8 cellular contexts compared by ENCODE assay signal in genomic region chr1:204763773-204764427, GRCh38.
DNase-seq lines count a peak whose midpoint lies in the region; ATAC-seq and TF ChIP-seq lines count a peak whose summit lies in the region.

No MANE protein-coding gene starts in this region.

- no peak overlapping the region for H4K12ac ChIP-seq in trophoblast cell (ENCODE audit: low read depth, low read length)

- peaks cover 10% of the 10 kb centered on the region for H3K27me3 Mint-ChIP-seq in CD8-positive, alpha-beta T cell (ENCODE audit: low read depth)

- DNase-seq in CD8-positive, alpha-beta T cell, result peak; percentile 32 to 76 (median 62)
- DNase-seq in M059J (ENCODE audit: low read depth) (peak; percentile 75), SJSA1 (ENCODE audit: low read depth in 1 of 2, low spot score in 2 of 2) (peak; percentile 32 to 66), glomerular visceral epithelial cell (ENCODE audit: extremely low spot score) (peak; percentile 77), trophoblast cell (peak; percentile 50 to 66), upper lobe of left lung (peak; percentile 37 to 91)
- peak; percentile 5 to 56 (median 28) for DNase-seq in activated naive CD4-positive, alpha-beta T cell (lab: John Stamatoyannopoulos, UW)

- H4K8ac ChIP-seq in trophoblast cell (ENCODE audit: low read depth, low read length), result no peak overlapping the region

- no peak overlapping the region for H3K27ac ChIP-seq in CD8-positive, alpha-beta T cell (ENCODE audit: low read depth, low read length)
- H3K27ac ChIP-seq in SJSA1 (no peak overlapping the region), trophoblast cell (ENCODE audit: low read depth, low read length) (no peak overlapping the region), upper lobe of left lung (no peak overlapping the region)

- no peak overlapping the region for H3K4me3 ChIP-seq in CD8-positive, alpha-beta T cell (ENCODE audit: low read depth, low read length)
- H3K4me3 ChIP-seq in SJSA1, result no peak overlapping the region
- H3K4me3 ChIP-seq in trophoblast cell (ENCODE audit: low read depth, low read length), result no peak overlapping the region
- no peak overlapping the region for H3K4me3 ChIP-seq in upper lobe of left lung

- no peak overlapping the region for H3K4me2 ChIP-seq in trophoblast cell (ENCODE audit: low read length)

- intact Hi-C loops in CD8-positive, alpha-beta T cell (cut with DNase I, micrococcal nuclease), result loop anchor here (1.0 kb wide), 2 partner anchors 43 to 198 kb away; no protein-coding TSS in a partner anchor

- CTCF ChIA-PET in CD8-positive, alpha-beta T cell (lab: Charles Lee), result interaction anchor here (0.6 to 3.5 kb wide), 39 partner anchors 8 to 320 kb away, joined by 3 to 27 read pairs (median 4); no protein-coding TSS in a partner anchor

- TF ChIP-seq CTCF in CD8-positive, alpha-beta T cell (IDR thresholded peaks at IDR 0.05), result peak; percentile 85
- TF ChIP-seq CTCF in upper lobe of left lung (IDR thresholded peaks at IDR 0.05), result peak; percentile 51 to 82 (median 54)

- H3K4me1 Mint-ChIP-seq in CD8-positive, alpha-beta T cell (ENCODE audit: low read depth), result peaks cover 8% of the 10 kb centered on the region

- H3K18ac ChIP-seq in trophoblast cell (ENCODE audit: low read length), result no peak overlapping the region

- H3K4ac ChIP-seq in trophoblast cell (ENCODE audit: low read depth, low read length), result no peak overlapping the region

- TF ChIP-seq EP300 in upper lobe of left lung (IDR thresholded peaks at IDR 0.05), result no peak

- no peaks in the 10 kb centered on the region for H3K9me3 ChIP-seq in CD8-positive, alpha-beta T cell (ENCODE audit: low read length)
- H3K9me3 ChIP-seq in SJSA1 (replicated peaks) (no peaks in the 10 kb centered on the region), trophoblast cell (ENCODE audit: insufficient read depth, low read depth, low read length) (peaks cover 3% of the 10 kb centered on the region), upper lobe of left lung (no peaks in the 10 kb centered on the region)

- no peak overlapping the region for H3K9ac ChIP-seq in trophoblast cell (ENCODE audit: low read length)

- WGBS in trophoblast cell (ENCODE audit: extremely low coverage, insufficient coverage, insufficient read length), result no CpG with 5 or more reads among the region's 18 CpGs
- 12 to 21% methylated on average over 17 to 18 of the region's 18 CpGs for WGBS in upper lobe of left lung, 2 donors

- H3K23ac ChIP-seq in trophoblast cell (ENCODE audit: low read length), result no peak overlapping the region

- peak overlapping the region; percentile 22 for H3K4me3 Mint-ChIP-seq in CD8-positive, alpha-beta T cell

- H3K79me1 ChIP-seq in trophoblast cell (ENCODE audit: low read length), result no peaks in the 10 kb centered on the region

- H3K79me2 ChIP-seq in trophoblast cell (ENCODE audit: control insufficient read depth, insufficient read depth, low read length, poor library complexity), result no peaks in the 10 kb centered on the region

- no peaks in the 10 kb centered on the region for H3K36me3 ChIP-seq in CD8-positive, alpha-beta T cell (ENCODE audit: insufficient read depth, low read length)
- H3K36me3 ChIP-seq in SJSA1, result no peaks in the 10 kb centered on the region
- H3K36me3 ChIP-seq in trophoblast cell (ENCODE audit: control insufficient read depth in 1 of 2, insufficient read depth in 2 of 2, low read length in 2 of 2), result no peaks in the 10 kb centered on the region
- no peaks in the 10 kb centered on the region for H3K36me3 ChIP-seq in upper lobe of left lung

- no peaks in the 10 kb centered on the region for H3K36me3 Mint-ChIP-seq in CD8-positive, alpha-beta T cell

- POLR2A ChIA-PET in CD8-positive, alpha-beta T cell (lab: Charles Lee), result interaction anchor here (0.6 to 0.9 kb wide), 2 partner anchors 92 to 198 kb away, joined by 3 to 4 read pairs; no protein-coding TSS in a partner anchor

- H3K27me3 ChIP-seq in CD8-positive, alpha-beta T cell (ENCODE audit: insufficient read depth, low read length), result no peaks in the 10 kb centered on the region
- H3K27me3 ChIP-seq in SJSA1 (replicated peaks), result peaks cover 25% of the 10 kb centered on the region
- H3K27me3 ChIP-seq in trophoblast cell (ENCODE audit: insufficient read depth, low read length), result no peaks in the 10 kb centered on the region
- no peaks in the 10 kb centered on the region for H3K27me3 ChIP-seq in upper lobe of left lung

- peak; percentile 97 for ATAC-seq in CD8-positive, alpha-beta T cell
- ATAC-seq in GM21576 (IDR thresholded peaks at IDR 0.05; ENCODE audit: unreplicated experiment), result peak; percentile 82
- ATAC-seq in upper lobe of left lung (ENCODE audit: low FRiP score in 2 of 2), result peak; percentile 77 to 88

- no peak overlapping the region for H2BK120ac ChIP-seq in trophoblast cell (ENCODE audit: insufficient read depth, low read length, poor library complexity)

- H4K91ac ChIP-seq in trophoblast cell (ENCODE audit: low read depth, low read length), result no peak overlapping the region

- H3K4me1 ChIP-seq in CD8-positive, alpha-beta T cell (ENCODE audit: insufficient read depth, low read length), result peaks cover 9% of the 10 kb centered on the region
- H3K4me1 ChIP-seq in SJSA1 (replicated peaks) (0 out of 2 replicates have a peak, but pooled peaks cover 4% of the 10 kb centered on the region), trophoblast cell (ENCODE audit: control insufficient read depth in 1 of 2, insufficient read depth in 2 of 2, low read length in 2 of 2) (no peaks in the 10 kb centered on the region), upper lobe of left lung (peaks cover 0 to 9% (median 9%) of the 10 kb centered on the region in 4 donors)

- H2BK12ac ChIP-seq in trophoblast cell (ENCODE audit: low read length), result no peak overlapping the region

- no peak overlapping the region for H2AFZ ChIP-seq in trophoblast cell (ENCODE audit: insufficient read depth, low read length, poor library complexity)

- H3K27ac Mint-ChIP-seq in CD8-positive, alpha-beta T cell, result no peak overlapping the region

- no peak overlapping the region for H2AK5ac ChIP-seq in trophoblast cell (ENCODE audit: low read length)

- no peak overlapping the region for H2BK5ac ChIP-seq in trophoblast cell (ENCODE audit: low read depth, low read length, poor library complexity)

- no peak overlapping the region for H3K14ac ChIP-seq in trophoblast cell (ENCODE audit: low read length)

- H3K9me3 Mint-ChIP-seq in CD8-positive, alpha-beta T cell, result no peaks in the 10 kb centered on the region

- TF ChIP-seq POLR2A in upper lobe of left lung (IDR thresholded peaks at IDR 0.05), result no peak
